32 cellular contexts compared by ENCODE assay signal in the genomic region with DNA sequence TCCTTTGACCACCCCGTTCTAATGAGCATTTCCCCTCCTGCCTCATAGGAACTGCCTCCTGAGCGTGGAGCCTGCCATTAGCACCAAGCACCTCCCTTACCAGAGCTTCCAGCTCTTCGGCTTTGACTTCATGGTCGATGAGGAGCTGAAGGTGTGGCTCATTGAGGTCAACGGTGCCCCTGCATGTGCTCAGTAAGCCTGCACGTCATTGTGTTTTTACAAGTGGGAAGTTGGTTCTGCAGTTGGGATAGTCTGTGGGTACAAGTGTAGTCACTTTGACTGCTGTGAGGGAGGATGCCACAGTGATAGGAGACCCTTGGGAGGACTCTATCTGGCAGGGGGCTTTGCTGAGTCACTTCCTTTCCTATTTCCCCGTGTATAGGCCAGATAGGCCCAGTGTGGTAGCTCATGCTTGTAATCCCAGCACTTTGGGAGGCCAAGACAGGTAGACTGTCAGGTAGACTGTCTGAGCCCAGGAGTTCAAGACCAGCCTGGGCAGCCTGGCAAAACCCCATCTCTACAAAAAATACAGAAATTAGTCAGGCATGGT.
"Had no signal": no experiment of that assay in that cellular context is flagged by ENCODE, and none has a peak within 500 bp of the region (broad histone marks: within the 10 kb centered on the region; RNA-seq: fewer than 3 reads in every experiment).

No MANE protein-coding gene starts in this region.

- FAIRE-seq: endothelial cell of umbilical vein, kidney had no signal

- H3K27me3 ChIP-seq: ascending aorta, dorsolateral prefrontal cortex, gastroesophageal sphincter, ovary, thyroid gland, upper lobe of left lung had no signal

- H3K36me3 ChIP-seq: ovary, prostate gland had no signal

- H3K9me3 Mint-ChIP-seq: activated T-cell treated with anti-CD3 and anti-CD28 coated beads, Interleukin-2, amount 50 U/mL, for 72 hours; immature natural killer cell; stimulated activated memory B cell treated with anti-CD40 and anti-IgM and Interleukin-4, amounts not matched to agents 10 μg/mL and 1 μg/mL and 100 μg/mL, for 72 hours; stimulated activated naive CD8-positive, alpha-beta T cell treated with anti-CD3 and anti-CD28 coated beads, Interleukin-15, amount 100 ng/mL, for 72 hours had no signal

- H3K4me1 Mint-ChIP-seq: brain; immature natural killer cell; naive B cell; stimulated activated memory B cell treated with anti-CD40 and anti-IgM and Interleukin-4, amounts not matched to agents 10 μg/mL and 1 μg/mL and 100 μg/mL, for 72 hours; stimulated activated naive CD8-positive, alpha-beta T cell treated with anti-CD3 and anti-CD28 coated beads, Interleukin-15, amount 100 ng/mL, for 72 hours had no signal

- H3K27me3 Mint-ChIP-seq: activated naive CD8-positive, alpha-beta T cell; naive B cell; stimulated activated memory B cell treated with anti-CD40 and anti-IgM and Interleukin-4, amounts not matched to agents 10 μg/mL and 1 μg/mL and 100 μg/mL, for 72 hours; stimulated activated naive CD8-positive, alpha-beta T cell treated with anti-CD3 and anti-CD28 coated beads, Interleukin-15, amount 100 ng/mL, for 72 hours had no signal

- H3K27ac ChIP-seq: ascending aorta, coronary artery, dorsolateral prefrontal cortex, gastroesophageal sphincter, ovary, prostate gland, skin epidermis, thyroid gland, upper lobe of left lung, VCaP had no signal

- H3K27ac Mint-ChIP-seq: activated naive CD8-positive, alpha-beta T cell; activated T-cell treated with anti-CD3 and anti-CD28 coated beads, Interleukin-2, amount 50 U/mL, for 72 hours; brain; stimulated activated memory B cell treated with anti-CD40 and anti-IgM and Interleukin-4, amounts not matched to agents 10 μg/mL and 1 μg/mL and 100 μg/mL, for 72 hours had no signal

- DNase-seq: activated CD4-positive, alpha-beta T cell treated with anti-CD3 and anti-CD28 coated beads for 4 hours; activated naive CD4-positive, alpha-beta T cell treated with Interleukin-2 at 50 U/mL for 16 hours; activated T-cell treated with anti-CD3 and anti-CD28 coated beads for 4 hours; activated T-cell treated with anti-CD3 and anti-CD28 coated beads, Interleukin-2, amount 50 U/mL, for 72 hours; dorsolateral prefrontal cortex; effector memory CD4-positive, alpha-beta T cell; head of caudate nucleus; hypothalamus; immature natural killer cell; kidney; left colon; mammary epithelial cell; naive B cell; ovary; retina; stimulated activated CD4-positive, alpha-beta T cell treated with anti-CD3 and anti-CD28 coated beads, Interleukin-12 subunit alpha, Interleukin-12 subunit beta, amount 100 ng/mL, for 4 hours; stimulated activated CD4-positive, alpha-beta T cell treated with anti-CD3 and anti-CD28 coated beads, Interleukin-4, amount 100 ng/mL, for 24 hours; stimulated activated naive CD8-positive, alpha-beta T cell treated with anti-CD3 and anti-CD28 coated beads, Interleukin-15, amount 100 ng/mL, for 72 hours; substantia nigra; thyroid gland; upper lobe of left lung had no signal

- ATAC-seq: activated T-cell treated with anti-CD3 and anti-CD28 coated beads, Interleukin-2, amount 50 U/mL, for 72 hours; gastroesophageal sphincter; left colon; sciatic nerve; stimulated activated memory B cell treated with anti-CD40 and anti-IgM and Interleukin-4, amounts not matched to agents 10 μg/mL and 1 μg/mL and 100 μg/mL, for 72 hours; stimulated activated naive CD8-positive, alpha-beta T cell treated with anti-CD3 and anti-CD28 coated beads, Interleukin-15, amount 100 ng/mL, for 72 hours had no signal

- H3K9me3 ChIP-seq: ascending aorta, gastroesophageal sphincter, ovary, prostate gland, thyroid gland, upper lobe of left lung had no signal

- H3K4me1 ChIP-seq: ascending aorta, gastroesophageal sphincter, prostate gland, thyroid gland, upper lobe of left lung had no signal

- H3K4me3 Mint-ChIP-seq: activated naive CD8-positive, alpha-beta T cell; activated T-cell treated with anti-CD3 and anti-CD28 coated beads, Interleukin-2, amount 50 U/mL, for 72 hours; brain; immature natural killer cell; stimulated activated memory B cell treated with anti-CD40 and anti-IgM and Interleukin-4, amounts not matched to agents 10 μg/mL and 1 μg/mL and 100 μg/mL, for 72 hours; stimulated activated naive CD8-positive, alpha-beta T cell treated with anti-CD3 and anti-CD28 coated beads, Interleukin-15, amount 100 ng/mL, for 72 hours had no signal

- H3K4me3 ChIP-seq: ascending aorta, coronary artery, dorsolateral prefrontal cortex, gastroesophageal sphincter, ovary, prostate gland, skin epidermis, thyroid gland, upper lobe of left lung had no signal
